ENCODE assay signal across 3 cellular contexts in genomic region chr11:62667460-62667859, GRCh38.
TF ChIP-seq lines count a peak whose summit lies in the region.

No MANE protein-coding gene starts in this region.

TF ChIP-seq in SK-N-SH, 30 proteins besides CTCF, POLR2A, EP300 and RAD21:
- TF ChIP-seq FOXJ3 (CRISPR knock-in tag; IDR thresholded peaks at IDR 0.05) (no peak), NFIC (IDR thresholded peaks at IDR 0.05; ENCODE audit: borderline replicate concordance) (no peak), SMC3 (IDR thresholded peaks at IDR 0.05; ENCODE audit: low read depth, low read length) (no peak), SIN3A (IDR thresholded peaks at IDR 0.05; ENCODE audit: borderline replicate concordance, low read depth, low read length) (no peak), TEAD4 (IDR thresholded peaks at IDR 0.05; ENCODE audit: borderline replicate concordance, insufficient read depth) (no peak), RCOR1 (IDR thresholded peaks at IDR 0.05; ENCODE audit: low read length) (no peak)

TF ChIP-seq in SK-N-SH treated with all-trans-retinoic acid at 6 μM for 48 hours, 23 proteins besides CTCF, POLR2A, EP300 and RAD21:
- no peak for TF ChIP-seq TSHZ2 (CRISPR knock-in tag; IDR thresholded peaks at IDR 0.05)
- TF ChIP-seq, protein P1, sequence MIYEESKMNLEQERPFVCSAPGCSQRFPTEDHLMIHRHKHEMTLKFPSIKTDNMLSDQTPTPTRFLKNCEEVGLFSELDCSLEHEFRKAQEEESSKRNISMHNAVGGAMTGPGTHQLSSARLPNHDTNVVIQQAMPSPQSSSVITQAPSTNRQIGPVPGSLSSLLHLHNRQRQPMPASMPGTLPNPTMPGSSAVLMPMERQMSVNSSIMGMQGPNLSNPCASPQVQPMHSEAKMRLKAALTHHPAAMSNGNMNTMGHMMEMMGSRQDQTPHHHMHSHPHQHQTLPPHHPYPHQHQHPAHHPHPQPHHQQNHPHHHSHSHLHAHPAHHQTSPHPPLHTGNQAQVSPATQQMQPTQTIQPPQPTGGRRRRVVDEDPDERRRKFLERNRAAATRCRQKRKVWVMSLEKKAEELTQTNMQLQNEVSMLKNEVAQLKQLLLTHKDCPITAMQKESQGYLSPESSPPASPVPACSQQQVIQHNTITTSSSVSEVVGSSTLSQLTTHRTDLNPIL (CRISPR knock-in tag; IDR thresholded peaks at IDR 0.05; ENCODE audit: low read depth): no peak
- no peak for TF ChIP-seq ARNTL (CRISPR knock-in tag; IDR thresholded peaks at IDR 0.05; ENCODE audit: borderline replicate concordance, low read depth)
- no peak for TF ChIP-seq CSRNP3 (CRISPR knock-in tag; IDR thresholded peaks at IDR 0.05)
- TF ChIP-seq SNAI2 (CRISPR knock-in tag; IDR thresholded peaks at IDR 0.05): no peak
- TF ChIP-seq ESRRG (CRISPR knock-in tag; IDR thresholded peaks at IDR 0.05): no peak
- no peak for TF ChIP-seq OSR1 (CRISPR knock-in tag; IDR thresholded peaks at IDR 0.05)
- TF ChIP-seq, protein P2, sequence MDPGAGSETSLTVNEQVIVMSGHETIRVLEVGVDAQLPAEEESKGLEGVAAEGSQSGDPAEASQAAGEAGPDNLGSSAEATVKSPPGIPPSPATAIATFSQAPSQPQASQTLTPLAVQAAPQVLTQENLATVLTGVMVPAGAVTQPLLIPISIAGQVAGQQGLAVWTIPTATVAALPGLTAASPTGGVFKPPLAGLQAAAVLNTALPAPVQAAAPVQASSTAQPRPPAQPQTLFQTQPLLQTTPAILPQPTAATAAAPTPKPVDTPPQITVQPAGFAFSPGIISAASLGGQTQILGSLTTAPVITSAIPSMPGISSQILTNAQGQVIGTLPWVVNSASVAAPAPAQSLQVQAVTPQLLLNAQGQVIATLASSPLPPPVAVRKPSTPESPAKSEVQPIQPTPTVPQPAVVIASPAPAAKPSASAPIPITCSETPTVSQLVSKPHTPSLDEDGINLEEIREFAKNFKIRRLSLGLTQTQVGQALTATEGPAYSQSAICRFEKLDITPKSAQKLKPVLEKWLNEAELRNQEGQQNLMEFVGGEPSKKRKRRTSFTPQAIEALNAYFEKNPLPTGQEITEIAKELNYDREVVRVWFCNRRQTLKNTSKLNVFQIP (CRISPR knock-in tag; IDR thresholded peaks at IDR 0.05; ENCODE audit: borderline replicate concordance, low read depth): no peak
- TF ChIP-seq TCF4 (CRISPR knock-in tag; IDR thresholded peaks at IDR 0.05; ENCODE audit: borderline replicate concordance): no peak
- no peak for TF ChIP-seq BACH2 (CRISPR knock-in tag; IDR thresholded peaks at IDR 0.05; ENCODE audit: borderline replicate concordance)
- TF ChIP-seq RARB (CRISPR knock-in tag; IDR thresholded peaks at IDR 0.05): no peak
- no peak for TF ChIP-seq ZFP3 (CRISPR knock-in tag; IDR thresholded peaks at IDR 0.05)
- TF ChIP-seq CSDC2 (CRISPR knock-in tag; IDR thresholded peaks at IDR 0.05): no peak
- no peak for TF ChIP-seq ZNF8 (CRISPR knock-in tag; IDR thresholded peaks at IDR 0.05)
- TF ChIP-seq ZC3H10 (CRISPR knock-in tag; IDR thresholded peaks at IDR 0.05): no peak
- no peak for TF ChIP-seq ZNF565 (CRISPR knock-in tag; conservative IDR thresholded peaks at IDR 0.05; ENCODE audit: low read depth)

TF ChIP-seq in GM12878, 131 proteins besides CTCF, POLR2A, EP300 and RAD21:
- 0 out of 2 replicates have a peak, but pooled peaks have one; percentile 14 for TF ChIP-seq CBFB (IDR thresholded peaks at IDR 0.05; ENCODE audit: low read depth)
- no peak for TF ChIP-seq HDGF (IDR thresholded peaks at IDR 0.05)
